ENCODE assay signal across 10 cellular contexts in the genomic region with DNA sequence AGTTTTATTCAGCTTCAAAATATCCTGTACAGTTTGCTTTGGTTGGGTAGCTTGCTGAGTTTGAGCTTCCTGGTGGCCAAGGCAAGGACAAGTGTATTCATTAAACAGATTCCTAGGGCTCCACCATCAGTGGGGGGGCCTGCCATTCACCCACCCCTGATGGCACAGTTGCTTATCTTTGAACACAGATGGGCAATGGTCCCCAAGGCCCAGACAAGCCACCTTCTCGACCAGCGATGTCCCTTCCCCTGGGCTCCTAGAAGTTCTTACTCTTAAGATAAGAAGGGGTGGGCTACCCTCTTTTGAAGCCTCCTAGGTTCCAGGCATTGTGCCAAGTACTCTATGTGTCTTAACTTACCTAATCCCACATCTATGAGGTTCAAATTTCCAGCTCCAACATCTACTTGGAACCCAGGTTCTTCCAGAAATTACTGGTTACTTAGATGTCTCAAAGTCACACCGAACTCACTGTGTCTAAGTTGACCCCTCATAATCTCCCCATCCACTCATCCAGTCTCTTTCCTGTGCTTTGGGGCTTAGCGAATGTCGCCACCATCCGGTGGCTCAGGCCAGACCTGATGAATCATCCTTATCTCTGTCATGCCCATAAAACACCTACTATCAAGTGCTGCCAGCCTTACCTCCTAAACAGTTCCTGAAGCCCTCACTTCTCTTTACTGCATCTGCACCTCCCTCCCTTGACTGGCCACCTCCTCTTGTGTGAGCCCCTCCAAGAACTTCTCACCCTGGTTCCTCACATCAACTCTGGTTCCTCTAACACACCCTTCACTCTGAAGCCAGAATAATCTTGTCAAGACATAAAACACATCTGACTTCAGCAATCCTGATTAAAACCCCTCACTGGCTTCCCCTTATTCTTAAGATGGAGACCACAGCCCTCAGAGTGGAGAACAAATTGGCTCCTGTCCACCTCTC. TPM values are rescaled to one million over a fixed set of nuclear protein-coding genes. Genes with fewer than 3 reads are reported as not detected.
A peak's percentile ranks its signal among the peaks of the same experiment; 100 is the strongest.
DNase-seq lines count a peak whose midpoint lies in the region; ATAC-seq and TF ChIP-seq lines count a peak whose summit lies in the region.
"Had no signal": no experiment of that assay in that cellular context is flagged by ENCODE, and none has a peak within 500 bp of the region (broad histone marks: within the 10 kb centered on the region; RNA-seq: fewer than 3 reads in every experiment).

No MANE protein-coding gene starts in this region.

- H3K27ac ChIP-seq in Panc1 (ENCODE audit: low read length) = no peak overlapping the region

- H3K27me3 ChIP-seq in Panc1 (ENCODE audit: control insufficient read depth, insufficient read depth, low read length) = peaks cover 38% of the 10 kb centered on the region

- TF ChIP-seq CTCF in GM12874 (IDR thresholded peaks at IDR 0.05; ENCODE audit: insufficient read depth, low read depth, low read length) = peak; percentile 35; the same call in 1 of the 2 replicates
- TF ChIP-seq CTCF in Panc1 (IDR thresholded peaks at IDR 0.05) = no peak

- POLR2A ChIA-PET in Panc1 (lab: Charles Lee) = no interaction called here

- no peak overlapping the region for H3K4me3 ChIP-seq in Panc1 (ENCODE audit: low read depth in 2 of 2, low read length in 2 of 2)

- ATAC-seq in Panc1 (no peak), GM19395 (IDR thresholded peaks at IDR 0.05; ENCODE audit: unreplicated experiment) (no peak), HG02981 (IDR thresholded peaks at IDR 0.05; ENCODE audit: unreplicated experiment) (no peak)

- DNase-seq in A172 (ENCODE audit: low spot score) = peak; percentile 54
- peak; percentile 4 for DNase-seq in Panc1 (ENCODE audit: low read depth, low spot score)
- DNase-seq in iPS-NIHi7 (ENCODE audit: extremely low spot score) = peak; percentile 57
- DNase-seq in HuH-7.5 (ENCODE audit: low spot score) = no peak
- no peak for DNase-seq in COR-L47 (lab: John Stamatoyannopoulos, UW)
- DNase-seq: SIG-M5 had no signal

- no TSS peak for BruUV-seq in Panc1 (replicated peaks; lab: Mats Ljungman, UMichigan)

- CTCF ChIA-PET in Panc1 (lab: Charles Lee) = no interaction called here

- no peaks in the 10 kb centered on the region for H3K9me3 ChIP-seq in Panc1 (ENCODE audit: control insufficient read depth, insufficient read depth, low read depth, low read length)

- H3K36me3 ChIP-seq in Panc1 (ENCODE audit: control insufficient read depth, insufficient read depth, low read length) = no peaks in the 10 kb centered on the region

- in situ Hi-C loops in Panc1 (cut with HindIII; ENCODE audit: low pct_unique_long_range_greater_than_20kb, low sequenced_read_pairs) = no loop called here

- intact Hi-C loops in Panc1 (cut with micrococcal nuclease; ENCODE audit: unreplicated experiment) = no loop called here

- no peaks in the 10 kb centered on the region for H3K4me1 ChIP-seq in Panc1 (ENCODE audit: control insufficient read depth, insufficient read depth, low read length)

RNA-seq across cellular contexts. Expression of a gene that starts 50.1 kb away (rescaled TPM):
- 0.91 and 2.0 TPM in 2 replicates for total RNA-seq in A172 (2014; rRNA removed; shearing (Covaris generic))
- 0.31 TPM for total RNA-seq in Panc1 (2021; ENCODE audit: unreplicated experiment)
- polyA plus RNA-seq in Panc1 (2012; ENCODE audit: insufficient read length) = 0.15 TPM
- total RNA-seq: myocyte had no signal

Comparison
In these comparisons a context has a peak if more than half of its experiments do, and no peak if none do; other contexts are left out.
1. DNase-seq: peak in A172 (single experiment), Panc1 (single experiment) and iPS-NIHi7 (single experiment); none in HuH-7.5 (single experiment) and COR-L47 (single experiment).